17 cellular contexts compared by ENCODE assay signal in genomic region chr3:63972987-63973386, GRCh38. TPM values are rescaled to one million over a fixed set of nuclear protein-coding genes. Genes with fewer than 3 reads are reported as not detected.
A peak's percentile ranks its signal among the peaks of the same experiment; 100 is the strongest.
DNase-seq lines count a peak whose midpoint lies in the region; ATAC-seq and TF ChIP-seq lines count a peak whose summit lies in the region.
"Had no signal": no experiment of that assay in that cellular context is flagged by ENCODE, and none has a peak within 500 bp of the region (broad histone marks: within the 10 kb centered on the region; RNA-seq: fewer than 3 reads in every experiment).

No MANE protein-coding gene starts in this region.

- H3K4ac ChIP-seq in neuronal stem cell (ENCODE audit: low read length) = no peak overlapping the region

- no peak overlapping the region for H4K91ac ChIP-seq in neuronal stem cell (ENCODE audit: low read depth, low read length, poor library complexity)

- intact Hi-C loops in activated CD4-positive, alpha-beta T cell treated with anti-CD3 and anti-CD28 coated beads for 36 hours (cut with DNase I, micrococcal nuclease) = no loop called here
- intact Hi-C loops in aorta (cut with DNase I) = no loop called here

- peak overlapping the region; percentile 2 for H2AK5ac ChIP-seq in neuronal stem cell (ENCODE audit: low read depth, low read length)

- H3K9me3 Mint-ChIP-seq in activated CD4-positive, alpha-beta T cell treated with anti-CD3 and anti-CD28 coated beads for 36 hours (ENCODE audit: low read depth) = no peaks in the 10 kb centered on the region
- H3K9me3 Mint-ChIP-seq: H9 had no signal

- no peak overlapping the region for H2BK5ac ChIP-seq in neuronal stem cell (ENCODE audit: low read length)

- H3K9me3 ChIP-seq in HEK293 (ENCODE audit: control insufficient read depth, insufficient read depth, low read depth, low read length) (no peaks in the 10 kb centered on the region), neuronal stem cell (replicated peaks in 1 of 2; ENCODE audit: control insufficient read depth in 2 of 2, insufficient read depth in 1 of 2, low read depth in 1 of 2, low read length in 2 of 2) (peaks cover 0 to 3% of the 10 kb centered on the region in 2 donors), aorta (ENCODE audit: control insufficient read depth, low read length) (no peaks in the 10 kb centered on the region)
- no peaks in the 10 kb centered on the region for H3K9me3 ChIP-seq in effector memory CD4-positive, alpha-beta T cell (ENCODE audit: control insufficient read depth, low read length)
- H3K9me3 ChIP-seq: Peyer's patch had no signal

- CTCF ChIA-PET in activated CD4-positive, alpha-beta T cell treated with anti-CD3 and anti-CD28 coated beads for 36 hours (lab: Charles Lee) = interaction anchor here (1.8 kb wide), 1 partner anchor 11 kb away, joined by 14 read pairs; no protein-coding TSS in a partner anchor
- CTCF ChIA-PET in HEK293 (lab: Yijun Ruan, JAX) = interaction anchor here (1.0 kb wide), 1 partner anchor 13 kb away, joined by 3 read pairs; no protein-coding TSS in a partner anchor

- no peak overlapping the region for H3K23ac ChIP-seq in neuronal stem cell (ENCODE audit: low read depth, low read length, poor library complexity)

- no peak overlapping the region for H2BK12ac ChIP-seq in neuronal stem cell (ENCODE audit: low read length)

- no peaks in the 10 kb centered on the region for H3K27me3 ChIP-seq in effector memory CD4-positive, alpha-beta T cell (replicated peaks; ENCODE audit: control insufficient read depth, insufficient read depth, low read length, poor library complexity, severe bottlenecking)
- H3K27me3 ChIP-seq in neuronal stem cell (ENCODE audit: control insufficient read depth in 3 of 3, insufficient read depth in 3 of 3, low read depth in 1 of 3, low read length in 3 of 3) (no peaks in the 10 kb centered on the region), aorta (ENCODE audit: control insufficient read depth in 1 of 2, insufficient read depth in 2 of 2, low read length in 1 of 2) (no peaks in the 10 kb centered on the region)
- H3K27me3 ChIP-seq: Peyer's patch had no signal

- no peak overlapping the region for H2AFZ ChIP-seq in neuronal stem cell (ENCODE audit: low read length)

- H3K4me3 Mint-ChIP-seq in activated CD4-positive, alpha-beta T cell treated with anti-CD3 and anti-CD28 coated beads for 36 hours = no peak overlapping the region
- H3K4me3 Mint-ChIP-seq: H9 had no signal

- peaks cover 14% of the 10 kb centered on the region for H3K36me3 Mint-ChIP-seq in activated CD4-positive, alpha-beta T cell treated with anti-CD3 and anti-CD28 coated beads for 36 hours (ENCODE audit: low read depth)

- H3K27ac ChIP-seq in HEK293 (ENCODE audit: extremely low read depth, low read depth, low read length) (no peak overlapping the region), neuronal stem cell (replicated peaks; ENCODE audit: low read length) (peak overlapping the region; percentile 83), aorta (ENCODE audit: low read depth in 1 of 2, low read length in 2 of 2) (no peak overlapping the region)
- H3K27ac ChIP-seq in effector memory CD4-positive, alpha-beta T cell (ENCODE audit: insufficient read depth, low read length, poor library complexity, severe bottlenecking) = peak overlapping the region; percentile 4

- ATAC-seq in activated CD4-positive, alpha-beta T cell treated with anti-CD3 and anti-CD28 coated beads for 36 hours = no peak
- ATAC-seq in aorta (ENCODE audit: low FRiP score) = no peak
- ATAC-seq in HG02623 (IDR thresholded peaks at IDR 0.05; ENCODE audit: unreplicated experiment) = no peak

- H3K4me2 ChIP-seq in neuronal stem cell (ENCODE audit: insufficient read depth, low read length, poor library complexity, severe bottlenecking) = no peak overlapping the region

- no peak overlapping the region for H2BK120ac ChIP-seq in neuronal stem cell (ENCODE audit: low read depth, low read length)

- peak overlapping the region; percentile 86 for H3K27ac Mint-ChIP-seq in activated CD4-positive, alpha-beta T cell treated with anti-CD3 and anti-CD28 coated beads for 36 hours

- POLR2A ChIA-PET in activated CD4-positive, alpha-beta T cell treated with anti-CD3 and anti-CD28 coated beads for 36 hours (lab: Charles Lee) = no interaction called here
- POLR2A ChIA-PET in HEK293 (lab: Yijun Ruan, JAX) = no interaction called here

- peak overlapping the region; percentile 20 for H3K18ac ChIP-seq in neuronal stem cell (ENCODE audit: low read length)

- no peak for TF ChIP-seq CTCF in HEK293 (tag by site-specific recombination; IDR thresholded peaks at IDR 0.05)

- H3K14ac ChIP-seq in neuronal stem cell (ENCODE audit: low read length) = no peak overlapping the region

- DNase-seq in activated CD4-positive, alpha-beta T cell treated with anti-CD3 and anti-CD28 coated beads for 36 hours = no peak
- DNase-seq in activated CD4-positive, alpha-beta T cell treated with anti-CD3 and anti-CD28 coated beads, Interleukin-2, amount 50 U/mL, for 4 hours = no peak
- DNase-seq in effector memory CD4-positive, alpha-beta T cell = no peak
- no peak for DNase-seq in neuronal stem cell (ENCODE audit: low spot score)
- DNase-seq in aorta = no peak
- no peak for DNase-seq in mesenteric fat pad (ENCODE audit: low spot score)
- DNase-seq: 8988T; C1 segment of cervical spinal cord; H9; NCI-H69; nucleus accumbens; Peyer's patch; small intestine; stimulated activated naive CD4-positive, alpha-beta T cell treated with Interleukin-2 at 50 U/mL for 16 hours; SW 1271 had no signal

- H3K4me1 ChIP-seq in HEK293 (ENCODE audit: control insufficient read depth, insufficient read depth, low read length) (peaks cover 29% of the 10 kb centered on the region), neuronal stem cell (ENCODE audit: control insufficient read depth in 2 of 2, insufficient read depth in 1 of 2, low read depth in 1 of 2, low read length in 2 of 2) (peaks cover 41 to 48% of the 10 kb centered on the region in 2 donors), aorta (ENCODE audit: control insufficient read depth in 1 of 2, insufficient read depth in 2 of 2, low read length in 2 of 2) (peaks cover 16 to 20% of the 10 kb centered on the region in 2 donors)
- peaks cover 66% of the 10 kb centered on the region for H3K4me1 ChIP-seq in effector memory CD4-positive, alpha-beta T cell (ENCODE audit: control insufficient read depth, insufficient read depth, low read length, poor library complexity, severe bottlenecking)

- H3K4me1 Mint-ChIP-seq in activated CD4-positive, alpha-beta T cell treated with anti-CD3 and anti-CD28 coated beads for 36 hours = peaks cover 95% of the 10 kb centered on the region

- no peak overlapping the region for H3K9ac ChIP-seq in neuronal stem cell (ENCODE audit: low read depth, low read length, poor library complexity)

- H4K8ac ChIP-seq in neuronal stem cell (ENCODE audit: low read depth, low read length) = no peak overlapping the region

- no peak overlapping the region for H2BK15ac ChIP-seq in neuronal stem cell (ENCODE audit: low read length)

- no peaks in the 10 kb centered on the region for H3K27me3 Mint-ChIP-seq in activated CD4-positive, alpha-beta T cell treated with anti-CD3 and anti-CD28 coated beads for 36 hours

- H3K4me3 ChIP-seq in HEK293 (ENCODE audit: low read depth, low read length) = no peak overlapping the region
- H3K4me3 ChIP-seq in effector memory CD4-positive, alpha-beta T cell (ENCODE audit: insufficient read depth, low read depth, low read length, poor library complexity, severe bottlenecking) = no peak overlapping the region
- no peak overlapping the region for H3K4me3 ChIP-seq in neuronal stem cell (ENCODE audit: low read length in 2 of 2)
- no peak overlapping the region for H3K4me3 ChIP-seq in aorta (ENCODE audit: low read length in 2 of 2)
- H3K4me3 ChIP-seq: Peyer's patch had no signal

- no CpG with 5 or more reads among the region's 4 CpGs for WGBS in neuronal stem cell (ENCODE audit: extremely low coverage in 2 of 2, insufficient read length in 2 of 2, insufficient replicate concordance in 1 of 2), 2 donors
- WGBS in aorta, 2 donors = 50 to 61% methylated on average over 4 of the region's 4 CpGs

- H3K36me3 ChIP-seq in HEK293 (ENCODE audit: control insufficient read depth in 2 of 2, insufficient read depth in 1 of 2, low read length in 2 of 2) (peaks cover 0 to 4% of the 10 kb centered on the region in 2 experiments; a peak in 1 of 3 replicates), neuronal stem cell (replicated peaks in 1 of 2; ENCODE audit: control insufficient read depth in 2 of 2, insufficient read depth in 2 of 2, low read length in 2 of 2) (peaks cover 0 to 17% of the 10 kb centered on the region in 2 donors), aorta (ENCODE audit: control insufficient read depth in 1 of 2, insufficient read depth in 2 of 2, low read length in 1 of 2) (peaks cover 0 to 1% of the 10 kb centered on the region in 2 donors)
- H3K36me3 ChIP-seq in effector memory CD4-positive, alpha-beta T cell (ENCODE audit: control insufficient read depth, insufficient read depth, low read length) = no peaks in the 10 kb centered on the region

- H3K79me1 ChIP-seq in neuronal stem cell (ENCODE audit: low read depth, low read length) = no peaks in the 10 kb centered on the region

TF ChIP-seq in HEK293, 187 proteins besides CTCF, POLR2A, EP300 and RAD21:
- TF ChIP-seq ZNF558 (tag by site-specific recombination; IDR thresholded peaks at IDR 0.05) (peak; percentile 94), YY1 (tag by site-specific recombination; IDR thresholded peaks at IDR 0.05) (no peak)

RNA-seq across cellular contexts. Expression of gene PSMD6, which starts 50.3 kb away (rescaled TPM):
- 100 to 1,000 TPM; 109 to 117 TPM for total RNA-seq in activated CD4-positive, alpha-beta T cell treated with anti-CD3 and anti-CD28 coated beads for 36 hours
- 96.4 TPM for polyA plus RNA-seq in neuronal stem cell (2013, experiment 1 of 2)
- 98.4 TPM for polyA plus RNA-seq in neuronal stem cell (2013, experiment 2 of 2)
- 10 to 100 TPM; 47.5 to 52.9 TPM for total RNA-seq in aorta
- polyA plus RNA-seq in aorta = 10 to 100 TPM; 52.3 to 52.5 TPM
- 64.1 TPM for total RNA-seq in mesenteric fat pad

Comparison
In these comparisons a context has a peak if more than half of its experiments do, and no peak if none do; other contexts are left out.
1. H3K27ac ChIP-seq: peak in effector memory CD4-positive, alpha-beta T cell (single experiment) and neuronal stem cell (single experiment); none in HEK293 (single experiment) and aorta (0 of 2).